ENCODE assay signal across 16 cellular contexts in genomic region chr3:37096292-37096691, GRCh38.
A peak's percentile ranks its signal among the peaks of the same experiment; 100 is the strongest.
DNase-seq lines count a peak whose midpoint lies in the region; ATAC-seq, FAIRE-seq and TF ChIP-seq lines count a peak whose summit lies in the region.
"Had no signal": no experiment of that assay in that cellular context is flagged by ENCODE, and none has a peak within 500 bp of the region (broad histone marks: within the 10 kb centered on the region; RNA-seq: fewer than 3 reads in every experiment).

No MANE protein-coding gene starts in this region.

- DNase-seq in MCF 10A (ENCODE audit: unreplicated experiment) (peak; percentile 4), breast epithelium (ENCODE audit: low spot score in 2 of 2) (no peak), brain microvascular endothelial cell (peak; percentile 46), kidney glomerular epithelial cell (lab: John Stamatoyannopoulos, UW) (peak; percentile 67), urothelium cell line (ENCODE audit: low spot score) (peak; percentile 36)
- no peak for DNase-seq in stimulated activated CD4-positive, alpha-beta T cell treated with anti-CD3 and anti-CD28 coated beads, Interleukin-4, amount 100 ng/mL, for 24 hours
- DNase-seq in activated naive CD4-positive, alpha-beta T cell treated with Interleukin-2 at 50 U/mL for 16 hours, result no peak
- DNase-seq: activated gamma-delta T cell, GF-D8, MM.1S, NCI-H524 treated with DMSO at 0.1 percent for 48 hours, occipital lobe, thyroid gland had no signal

- no peak overlapping the region for H3K27ac Mint-ChIP-seq in MCF 10A (ENCODE audit: low read depth, unreplicated experiment)

- no peak for ATAC-seq in HG02763 (IDR thresholded peaks at IDR 0.05; ENCODE audit: unreplicated experiment)

- H3K9me3 Mint-ChIP-seq in MCF 10A (ENCODE audit: unreplicated experiment), result no peaks in the 10 kb centered on the region

- no TSS peak for BruUV-seq in MCF 10A (replicated peaks; lab: Mats Ljungman, UMichigan)

- peaks cover 6% of the 10 kb centered on the region for H3K36me3 Mint-ChIP-seq in MCF 10A (ENCODE audit: insufficient read depth, unreplicated experiment)

- intact Hi-C loops in MCF 10A (cut with micrococcal nuclease) (no loop called here), breast epithelium (cut with DNase I; ENCODE audit: low total_unique reads) (no loop called here)

- no peak for FAIRE-seq in urothelium cell line (lab: Jason Lieb, UNC)
- FAIRE-seq: H1 had no signal

- CTCF ChIA-PET in MCF 10A (lab: Yijun Ruan, JAX), result no interaction called here

- POLR2A ChIA-PET in MCF 10A (lab: Yijun Ruan, JAX), result interaction anchor here (0.7 kb wide), 1 partner anchor 176 kb away, joined by 3 read pairs; no protein-coding TSS in a partner anchor

- H3K4me1 ChIP-seq in breast epithelium, result no peaks in the 10 kb centered on the region

- H3K4me3 ChIP-seq in breast epithelium (no peak overlapping the region), brain microvascular endothelial cell (ENCODE audit: low read depth, low read length) (no peak overlapping the region)
- H3K4me3 ChIP-seq: thyroid gland had no signal

- H3K36me3 ChIP-seq in breast epithelium, result no peaks in the 10 kb centered on the region
- H3K36me3 ChIP-seq in brain microvascular endothelial cell (replicated peaks), result no peaks in the 10 kb centered on the region
- H3K36me3 ChIP-seq: thyroid gland had no signal

- TF ChIP-seq POLR2A in breast epithelium (IDR thresholded peaks at IDR 0.05), result no peak

- H3K27ac ChIP-seq in breast epithelium, result no peak overlapping the region
- peak overlapping the region; percentile 67 for H3K27ac ChIP-seq in brain microvascular endothelial cell
- H3K27ac ChIP-seq: 22Rv1 had no signal

- H3K27me3 ChIP-seq in breast epithelium (no peaks in the 10 kb centered on the region), brain microvascular endothelial cell (replicated peaks) (no peaks in the 10 kb centered on the region)
- H3K27me3 ChIP-seq: thyroid gland had no signal

- H3K27me3 Mint-ChIP-seq in MCF 10A (ENCODE audit: insufficient read depth, unreplicated experiment), result no peaks in the 10 kb centered on the region

- TF ChIP-seq CTCF in MCF 10A (IDR thresholded peaks at IDR 0.05; ENCODE audit: unreplicated experiment) (no peak), breast epithelium (IDR thresholded peaks at IDR 0.05) (no peak), brain microvascular endothelial cell (IDR thresholded peaks at IDR 0.05; ENCODE audit: low read depth, low read length, missing control alignments) (no peak)

- in situ Hi-C loops in brain microvascular endothelial cell (cut with HindIII; ENCODE audit: low pct_ligation_motif_present, low sequenced_read_pairs), result no loop called here

- H3K9me3 ChIP-seq in breast epithelium, result no peaks in the 10 kb centered on the region
- H3K9me3 ChIP-seq: thyroid gland had no signal

- no peak overlapping the region for H3K4me3 Mint-ChIP-seq in MCF 10A (ENCODE audit: unreplicated experiment)

- H3K4me1 Mint-ChIP-seq in MCF 10A (ENCODE audit: insufficient read depth, unreplicated experiment), result peaks cover 4% of the 10 kb centered on the region

Comparison
In these comparisons a context has a peak if more than half of its experiments do, and no peak if none do; other contexts are left out.
1. DNase-seq: peak in MCF 10A (single experiment), brain microvascular endothelial cell (single experiment), kidney glomerular epithelial cell (single experiment) and urothelium cell line (single experiment); none in breast epithelium (0 of 2), stimulated activated CD4-positive, alpha-beta T cell treated with anti-CD3 and anti-CD28 coated beads, Interleukin-4, amount 100 ng/mL, for 24 hours (single experiment) and activated naive CD4-positive, alpha-beta T cell treated with Interleukin-2 at 50 U/mL for 16 hours (single experiment).